ENCODE assay signal across 18 cellular contexts in the genomic region with DNA sequence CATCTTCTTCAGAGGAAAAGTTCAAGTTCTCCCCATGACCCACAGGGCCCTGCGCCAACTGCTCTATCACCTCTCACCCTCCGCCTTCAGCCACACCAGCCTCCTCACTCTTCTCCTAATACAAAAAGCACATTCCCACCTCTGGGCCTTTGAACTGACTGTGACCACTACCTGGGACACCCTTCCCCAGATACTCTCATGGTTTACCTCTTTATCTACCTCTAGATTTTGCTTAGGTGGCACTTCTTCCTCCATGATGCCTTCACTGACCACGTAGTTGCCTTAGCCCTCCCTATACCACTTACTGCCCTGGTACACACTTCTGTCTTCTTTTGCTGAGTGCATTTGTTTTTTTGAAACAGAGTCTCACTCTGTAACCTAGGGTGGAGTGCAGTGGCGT. TPM values are rescaled to one million over a fixed set of nuclear protein-coding genes. Genes with fewer than 3 reads are reported as not detected.
"Had no signal": no experiment of that assay in that cellular context is flagged by ENCODE, and none has a peak within 500 bp of the region (broad histone marks: within the 10 kb centered on the region; RNA-seq: fewer than 3 reads in every experiment).

No MANE protein-coding gene starts in this region.

- DNase-seq: colonic mucosa; dermis blood vessel endothelial cell; endodermal cell; heart right ventricle; hypothalamus; islet precursor cell; mammary epithelial cell; mucosa of descending colon; naive thymus-derived CD8-positive, alpha-beta T cell; posterior cingulate gyrus; small intestine; stimulated activated CD4-positive, alpha-beta T cell treated with anti-CD3 and anti-CD28 coated beads, Interleukin-12 subunit alpha, Interleukin-12 subunit beta, amount 100 ng/mL, for 4 hours; stimulated activated naive CD4-positive, alpha-beta T cell treated with Interleukin-2 at 50 U/mL for 16 hours; trophoblast cell had no signal

- H3K4me3 ChIP-seq: colonic mucosa, heart right ventricle, mucosa of descending colon, right atrium auricular region had no signal

- ATAC-seq: heart right ventricle; left lobe of liver; mucosa of descending colon; naive thymus-derived CD8-positive, alpha-beta T cell had no signal

- H3K4me1 ChIP-seq: colonic mucosa had no signal

- H3K9me3 ChIP-seq: colonic mucosa, heart right ventricle, mucosa of descending colon, neutrophil, right atrium auricular region had no signal

- H3K27ac Mint-ChIP-seq: endodermal cell had no signal

- H3K4me3 Mint-ChIP-seq: endodermal cell had no signal

- H3K27me3 ChIP-seq: colonic mucosa, heart right ventricle, neutrophil, right atrium auricular region had no signal

- H3K27ac ChIP-seq: colonic mucosa, heart right ventricle, neutrophil, right atrium auricular region had no signal

- H3K9me3 Mint-ChIP-seq: naive thymus-derived CD8-positive, alpha-beta T cell had no signal

- H3K4me1 Mint-ChIP-seq: endodermal cell had no signal

RNA-seq across cellular contexts. Expression of gene SYCE2, which starts 3.9 kb away (rescaled TPM):
- total RNA-seq: left lobe of liver, mammary epithelial cell, osteocyte, right atrium auricular region had no signal
- polyA plus RNA-seq: naive thymus-derived CD8-positive, alpha-beta T cell had no signal
